Comparison of ENCODE assay signal across 8 cellular contexts in genomic region chr19:55599468-55600335, GRCh38. TPM values are rescaled to one million over a fixed set of nuclear protein-coding genes. Genes with fewer than 3 reads are reported as not detected.
DNase-seq lines count a peak whose midpoint lies in the region; ATAC-seq and TF ChIP-seq lines count a peak whose summit lies in the region.

FIZ1 (minus strand) TSS chr19:55599517; CDS start chr19:55597865, 1,652 bp downstream.
ZNF524 (plus strand) TSS chr19:55600288; CDS start chr19:55602113, 1,825 bp downstream.

- TF ChIP-seq CTCF in GM06990 (IDR thresholded peaks at IDR 0.05; ENCODE audit: insufficient read depth, low read length, poor library complexity, severe bottlenecking) (no peak), osteoblast (IDR thresholded peaks at IDR 0.05; ENCODE audit: extremely low read depth, low read depth, low read length) (no peak), thoracic aorta (IDR thresholded peaks at IDR 0.05) (no peak)

- ATAC-seq in HG02610 (IDR thresholded peaks at IDR 0.05; ENCODE audit: unreplicated experiment) (peak; percentile 57), thoracic aorta (ENCODE audit: insufficient number of reproducible peaks, low FRiP score, low read depth) (peak; percentile 88)

- H3K36me3 Mint-ChIP-seq in activated naive CD4-positive, alpha-beta T cell treated with anti-CD3 and anti-CD28 coated beads, Interleukin-2, amount 50 U/mL, for 24 hours, result peaks cover 22% of the 10 kb centered on the region

- H3K4me3 ChIP-seq in GM06990 (replicated peaks; ENCODE audit: low read depth, low read length) (peak within 1 kb of the TSS; percentile 87), osteoblast (ENCODE audit: insufficient read depth, low read length) (peak within 1 kb of the TSS; percentile 87), thoracic aorta (peak within 1 kb of the TSS; percentile 97)

- H3K9me3 Mint-ChIP-seq in activated naive CD4-positive, alpha-beta T cell treated with anti-CD3 and anti-CD28 coated beads, Interleukin-2, amount 50 U/mL, for 24 hours, result no peaks in the 10 kb centered on the region

- peak within 1 kb of the TSS; percentile 90 for H2AFZ ChIP-seq in osteoblast (ENCODE audit: low read length)

- H3K27me3 ChIP-seq in GM06990 (replicated peaks; ENCODE audit: control insufficient read depth, insufficient read depth, low read length) (no peaks in the 10 kb centered on the region), osteoblast (ENCODE audit: insufficient read depth, low read length) (no peaks in the 10 kb centered on the region), thoracic aorta (replicated peaks; ENCODE audit: insufficient read depth) (no peaks in the 10 kb centered on the region)

- H3K79me2 ChIP-seq in osteoblast (ENCODE audit: insufficient read depth, low read length), result peaks cover 9% of the 10 kb centered on the region

- H4K20me1 ChIP-seq in osteoblast (ENCODE audit: insufficient read depth, low read length), result peaks cover 4% of the 10 kb centered on the region

- peak within 1 kb of the TSS; percentile 100 for H3K27ac Mint-ChIP-seq in activated naive CD4-positive, alpha-beta T cell treated with anti-CD3 and anti-CD28 coated beads, Interleukin-2, amount 50 U/mL, for 24 hours

- H3K4me1 ChIP-seq in osteoblast (ENCODE audit: insufficient read depth, low read length) (peaks cover 9% of the 10 kb centered on the region), thoracic aorta (ENCODE audit: control insufficient read depth in 1 of 2, low read depth in 2 of 2) (peaks cover 6 to 27% of the 10 kb centered on the region in 2 donors)

- DNase-seq in GM06990 (ENCODE audit: extremely low read depth, insufficient read length) (peak; percentile 97), NCI-H1105 (lab: John Stamatoyannopoulos, UW) (peak; percentile 100), SKM-1 (lab: John Stamatoyannopoulos, UW; ENCODE audit: unreplicated experiment) (peak; percentile 63), glomerular endothelial cell (ENCODE audit: extremely low read depth, low read depth, low spot score) (peak; percentile 93), osteoblast (ENCODE audit: insufficient read length, low spot score, missing footprints) (peak; percentile 100), thoracic aorta (ENCODE audit: low spot score) (peak; percentile 97)

- H3K4me1 Mint-ChIP-seq in activated naive CD4-positive, alpha-beta T cell treated with anti-CD3 and anti-CD28 coated beads, Interleukin-2, amount 50 U/mL, for 24 hours, result peaks cover 33% of the 10 kb centered on the region

- H3K27me3 Mint-ChIP-seq in activated naive CD4-positive, alpha-beta T cell treated with anti-CD3 and anti-CD28 coated beads, Interleukin-2, amount 50 U/mL, for 24 hours, result no peaks in the 10 kb centered on the region

- H3K9me3 ChIP-seq in osteoblast (ENCODE audit: low read depth, low read length) (no peaks in the 10 kb centered on the region), thoracic aorta (no peaks in the 10 kb centered on the region)

- H3K4me3 Mint-ChIP-seq in activated naive CD4-positive, alpha-beta T cell treated with anti-CD3 and anti-CD28 coated beads, Interleukin-2, amount 50 U/mL, for 24 hours, result peak within 1 kb of the TSS; percentile 97

- H3K27ac ChIP-seq in osteoblast (ENCODE audit: low read depth, low read length), result peak within 1 kb of the TSS; percentile 92
- peak within 1 kb of the TSS; percentile 94 to 98 for H3K27ac ChIP-seq in thoracic aorta

- H3K36me3 ChIP-seq in GM06990 (ENCODE audit: control insufficient read depth, insufficient read depth, low read length) (peaks cover 12% of the 10 kb centered on the region), osteoblast (ENCODE audit: insufficient read depth, low read length) (peaks cover 20% of the 10 kb centered on the region), thoracic aorta (peaks cover 12% of the 10 kb centered on the region)

- H3K4me2 ChIP-seq in osteoblast (ENCODE audit: insufficient read depth, low read length), result peak within 1 kb of the TSS; percentile 87

RNA-seq across cellular contexts. Expression of gene FIZ1, which starts in this region (rescaled TPM):
- 4.4 and 4.7 TPM in 2 replicates for total RNA-seq in glomerular endothelial cell
- total RNA-seq in osteoblast, result 2.9 and 3.6 TPM in 2 replicates
- 10 to 100 TPM in 1 of 2 donors, 1 to 10 TPM in 1; 9.5 to 17.3 TPM for total RNA-seq in thoracic aorta

RNA-seq across cellular contexts. Expression of gene ZNF524, which starts in this region (rescaled TPM):
- 24.6 and 42.1 TPM in 2 replicates for total RNA-seq in glomerular endothelial cell
- 11.2 TPM in 2 replicates for total RNA-seq in osteoblast
- 10 to 100 TPM; 21.7 to 26.4 TPM for total RNA-seq in thoracic aorta

Comparison
In these comparisons a context has a peak if more than half of its experiments do, and no peak if none do; other contexts are left out.
1. Peak in every context shown above with its lines: DNase-seq, ATAC-seq, H3K4me3 ChIP-seq and H3K27ac ChIP-seq.